ENCODE assay signal across 16 cellular contexts in genomic region chr15:68326711-68327412, GRCh38. TPM values are rescaled to one million over a fixed set of nuclear protein-coding genes. Genes with fewer than 3 reads are reported as not detected.
DNase-seq lines count a peak whose midpoint lies in the region; ATAC-seq and TF ChIP-seq lines count a peak whose summit lies in the region.
"Had no signal": no experiment of that assay in that cellular context is flagged by ENCODE, and none has a peak within 500 bp of the region (broad histone marks: within the 10 kb centered on the region; RNA-seq: fewer than 3 reads in every experiment).

No MANE protein-coding gene starts in this region.

- no peaks in the 10 kb centered on the region for H3K9me3 ChIP-seq in Loucy (ENCODE audit: insufficient read depth, low read depth, low read length)

- peak; percentile 34 for ATAC-seq in activated CD4-positive, alpha-beta T cell treated with anti-CD3 and anti-CD28 coated beads for 36 hours
- ATAC-seq in activated CD8-positive, alpha-beta T cell treated with anti-CD3 and anti-CD28 coated beads for 36 hours: peak; percentile 41
- no peak for ATAC-seq in HG03354 (IDR thresholded peaks at IDR 0.05; ENCODE audit: poor library complexity, severe bottlenecking, unreplicated experiment)
- no peak for ATAC-seq in HG02870 (IDR thresholded peaks at IDR 0.05; ENCODE audit: unreplicated experiment)
- no peak for ATAC-seq in HG03175 (IDR thresholded peaks at IDR 0.05; ENCODE audit: unreplicated experiment)
- ATAC-seq: activated T-cell treated with anti-CD3 and anti-CD28 coated beads, Interleukin-2, amount 50 U/mL, for 72 hours; CD8-positive, alpha-beta T cell had no signal

- peaks cover 37% of the 10 kb centered on the region for H3K4me1 ChIP-seq in Loucy (ENCODE audit: insufficient read depth, low read length, poor library complexity, severe bottlenecking)

- no peaks in the 10 kb centered on the region for H3K79me2 ChIP-seq in Loucy (ENCODE audit: insufficient read depth, low read length)

- H3K4me3 Mint-ChIP-seq in activated CD4-positive, alpha-beta T cell treated with anti-CD3 and anti-CD28 coated beads for 36 hours: no peak overlapping the region
- no peak overlapping the region for H3K4me3 Mint-ChIP-seq in activated CD8-positive, alpha-beta T cell treated with anti-CD3 and anti-CD28 coated beads for 36 hours
- no peak overlapping the region for H3K4me3 Mint-ChIP-seq in neural crest cell
- H3K4me3 Mint-ChIP-seq: activated T-cell treated with anti-CD3 and anti-CD28 coated beads, Interleukin-2, amount 50 U/mL, for 72 hours; stimulated activated naive CD8-positive, alpha-beta T cell treated with anti-CD3 and anti-CD28 coated beads, Interleukin-15, Interleukin-2, amounts not matched to agents 100 ng/mL and 50 ng/mL, for 24 hours had no signal

- no peaks in the 10 kb centered on the region for H3F3A ChIP-seq in Loucy (ENCODE audit: low read depth)

- no peaks in the 10 kb centered on the region for H3K9me3 Mint-ChIP-seq in activated CD4-positive, alpha-beta T cell treated with anti-CD3 and anti-CD28 coated beads for 36 hours (ENCODE audit: low read depth)
- H3K9me3 Mint-ChIP-seq in activated CD8-positive, alpha-beta T cell treated with anti-CD3 and anti-CD28 coated beads for 36 hours: no peaks in the 10 kb centered on the region
- no peaks in the 10 kb centered on the region for H3K9me3 Mint-ChIP-seq in neural crest cell
- H3K9me3 Mint-ChIP-seq: activated T-cell treated with anti-CD3 and anti-CD28 coated beads, Interleukin-2, amount 50 U/mL, for 72 hours; CD8-positive, alpha-beta T cell; stimulated activated naive CD8-positive, alpha-beta T cell treated with anti-CD3 and anti-CD28 coated beads, Interleukin-15, Interleukin-2, amounts not matched to agents 100 ng/mL and 50 ng/mL, for 24 hours had no signal

- H4K20me1 ChIP-seq in Loucy (ENCODE audit: insufficient read depth, low read length, poor library complexity, severe bottlenecking): no peaks in the 10 kb centered on the region

- no peak for TF ChIP-seq CTCF in Loucy (conservative IDR thresholded peaks at IDR 0.05; ENCODE audit: low read length)
- no peak for TF ChIP-seq CTCF in activated CD8-positive, alpha-beta T cell treated with anti-CD3 and anti-CD28 coated beads for 36 hours (IDR thresholded peaks at IDR 0.05)
- no peak for TF ChIP-seq CTCF in neural crest cell (conservative IDR thresholded peaks at IDR 0.05)

- no peak overlapping the region for H3K4me3 ChIP-seq in Loucy (ENCODE audit: low read length, poor library complexity, severe bottlenecking)

- H2AFZ ChIP-seq in Loucy (ENCODE audit: low read length): 0 out of 2 replicates have a peak overlapping the region, but pooled peaks have one; percentile 10

- CTCF ChIA-PET in activated CD4-positive, alpha-beta T cell treated with anti-CD3 and anti-CD28 coated beads for 36 hours (lab: Charles Lee): interaction anchor here (0.7 kb wide), 1 partner anchor 20 kb away, joined by 6 read pairs; no protein-coding TSS in a partner anchor
- CTCF ChIA-PET in activated CD8-positive, alpha-beta T cell treated with anti-CD3 and anti-CD28 coated beads for 36 hours (lab: Charles Lee): interaction anchor here (2.1 kb wide), 1 partner anchor 20 kb away, joined by 9 read pairs; no protein-coding TSS in a partner anchor

- H3K27me3 Mint-ChIP-seq in activated CD4-positive, alpha-beta T cell treated with anti-CD3 and anti-CD28 coated beads for 36 hours: peaks cover 2% of the 10 kb centered on the region
- peaks cover 2% of the 10 kb centered on the region for H3K27me3 Mint-ChIP-seq in activated CD8-positive, alpha-beta T cell treated with anti-CD3 and anti-CD28 coated beads for 36 hours
- H3K27me3 Mint-ChIP-seq in neural crest cell (ENCODE audit: low read depth): peaks cover 2% of the 10 kb centered on the region

- H3K9me2 ChIP-seq in Loucy (replicated peaks; ENCODE audit: low read depth, low read length): no peaks in the 10 kb centered on the region

- no peak overlapping the region for H3K4me2 ChIP-seq in Loucy (ENCODE audit: low read depth, low read length, poor library complexity, severe bottlenecking)

- peak overlapping the region; percentile 7 for H3K9ac ChIP-seq in Loucy (ENCODE audit: low read depth, low read length, poor library complexity, severe bottlenecking)

- no peak for DNase-seq in activated CD4-positive, alpha-beta T cell treated with anti-CD3 and anti-CD28 coated beads for 36 hours
- DNase-seq in activated CD4-positive, alpha-beta T cell treated with anti-CD3 and anti-CD28 coated beads, Interleukin-2, amount 50 U/mL, for 48 hours: no peak
- DNase-seq in activated CD8-positive, alpha-beta T cell treated with anti-CD3 and anti-CD28 coated beads for 36 hours: no peak
- DNase-seq in neural crest cell (ENCODE audit: low read depth, low spot score): no peak
- DNase-seq: activated T-cell treated with anti-CD3 and anti-CD28 coated beads, Interleukin-2, amount 50 U/mL, for 72 hours; DMS79 treated with DMSO at 0.1 percent for 48 hours; hypothalamus; NCI-H187; NCI-H226; SIG-M5 had no signal

- no peaks in the 10 kb centered on the region for H3K36me3 Mint-ChIP-seq in activated CD4-positive, alpha-beta T cell treated with anti-CD3 and anti-CD28 coated beads for 36 hours (ENCODE audit: low read depth)
- H3K36me3 Mint-ChIP-seq in activated CD8-positive, alpha-beta T cell treated with anti-CD3 and anti-CD28 coated beads for 36 hours (ENCODE audit: low read depth): no peaks in the 10 kb centered on the region
- no peaks in the 10 kb centered on the region for H3K36me3 Mint-ChIP-seq in neural crest cell (ENCODE audit: low read depth)
- H3K36me3 Mint-ChIP-seq: CD8-positive, alpha-beta T cell had no signal

- H3K27me3 ChIP-seq in Loucy (ENCODE audit: insufficient read depth, low read length, poor library complexity, severe bottlenecking): no peaks in the 10 kb centered on the region

- POLR2A ChIA-PET in activated CD4-positive, alpha-beta T cell treated with anti-CD3 and anti-CD28 coated beads for 36 hours (lab: Charles Lee): no interaction called here
- POLR2A ChIA-PET in activated CD8-positive, alpha-beta T cell treated with anti-CD3 and anti-CD28 coated beads for 36 hours (lab: Charles Lee): no interaction called here

- no peaks in the 10 kb centered on the region for H3K36me3 ChIP-seq in Loucy (ENCODE audit: insufficient read depth, low read length)

- H3K27ac Mint-ChIP-seq in activated CD4-positive, alpha-beta T cell treated with anti-CD3 and anti-CD28 coated beads for 36 hours: peak overlapping the region; percentile 55
- no peak overlapping the region for H3K27ac Mint-ChIP-seq in activated CD8-positive, alpha-beta T cell treated with anti-CD3 and anti-CD28 coated beads for 36 hours
- H3K27ac Mint-ChIP-seq in neural crest cell (ENCODE audit: unreplicated experiment): peak overlapping the region; percentile 27
- H3K27ac Mint-ChIP-seq: activated T-cell treated with anti-CD3 and anti-CD28 coated beads, Interleukin-2, amount 50 U/mL, for 72 hours had no signal

- intact Hi-C loops in activated CD4-positive, alpha-beta T cell treated with anti-CD3 and anti-CD28 coated beads for 36 hours (cut with DNase I, micrococcal nuclease): no loop called here
- intact Hi-C loops in activated CD8-positive, alpha-beta T cell treated with anti-CD3 and anti-CD28 coated beads for 36 hours (cut with micrococcal nuclease): no loop called here

- peaks cover 35% of the 10 kb centered on the region for H3K4me1 Mint-ChIP-seq in activated CD4-positive, alpha-beta T cell treated with anti-CD3 and anti-CD28 coated beads for 36 hours
- peaks cover 28% of the 10 kb centered on the region for H3K4me1 Mint-ChIP-seq in activated CD8-positive, alpha-beta T cell treated with anti-CD3 and anti-CD28 coated beads for 36 hours (ENCODE audit: low read depth)
- peaks cover 25% of the 10 kb centered on the region for H3K4me1 Mint-ChIP-seq in neural crest cell

RNA-seq across cellular contexts. Expression of gene FEM1B, which starts 49.3 kb away (rescaled TPM):
- total RNA-seq in activated CD4-positive, alpha-beta T cell treated with anti-CD3 and anti-CD28 coated beads for 36 hours: 10 to 100 TPM; 41.1 to 50.0 TPM
- total RNA-seq in activated CD8-positive, alpha-beta T cell treated with anti-CD3 and anti-CD28 coated beads for 36 hours: 10 to 100 TPM; 37.1 to 44.4 TPM
- total RNA-seq in neural crest cell: 61.4 and 67.0 TPM in 2 replicates

Comparison
In these comparisons a context has a peak if more than half of its experiments do, and no peak if none do; other contexts are left out.
1. ATAC-seq: peak in activated CD4-positive, alpha-beta T cell treated with anti-CD3 and anti-CD28 coated beads for 36 hours (single experiment) and activated CD8-positive, alpha-beta T cell treated with anti-CD3 and anti-CD28 coated beads for 36 hours (single experiment); none in HG03354 (single experiment), HG02870 (single experiment) and HG03175 (single experiment).